Comparison of ENCODE assay signal across 8 cellular contexts in genomic region chr6:133568970-133569889, GRCh38.
DNase-seq lines count a peak whose midpoint lies in the region; ATAC-seq and TF ChIP-seq lines count a peak whose summit lies in the region.

No MANE protein-coding gene starts in this region.

- peak overlapping the region; percentile 70 for H3K9ac ChIP-seq in KMS-11

- no peaks in the 10 kb centered on the region for H3K36me3 ChIP-seq in KMS-11 (ENCODE audit: insufficient read depth)
- no peaks in the 10 kb centered on the region for H3K36me3 ChIP-seq in SJSA1
- no peaks in the 10 kb centered on the region for H3K36me3 ChIP-seq in right lobe of liver

- no peaks in the 10 kb centered on the region for H3K9me3 ChIP-seq in SJSA1 (replicated peaks)
- no peaks in the 10 kb centered on the region for H3K9me3 ChIP-seq in right lobe of liver

- H3K4me3 ChIP-seq in KMS-11 (IDR thresholded peaks at IDR 0.05; ENCODE audit: insufficient read depth, low read depth, low read length) (no peak overlapping the region), SJSA1 (peak overlapping the region; percentile 32), right lobe of liver (peak overlapping the region; percentile 2 to 41 (median 3))

- H3K27ac ChIP-seq in KMS-11 (peak overlapping the region; percentile 67), SJSA1 (peak overlapping the region; percentile 86), right lobe of liver (no peak overlapping the region)

- TF ChIP-seq CTCF in KMS-11 (conservative IDR thresholded peaks at IDR 0.05; ENCODE audit: low read depth, low read length): peak; percentile 83
- TF ChIP-seq CTCF in right lobe of liver (IDR thresholded peaks at IDR 0.05): peak; percentile 81 to 90 (median 85)

- DNase-seq in EH (ENCODE audit: low read depth): peak; percentile 72
- DNase-seq in SJSA1 (ENCODE audit: low read depth in 1 of 2, low spot score in 2 of 2): peak; percentile 75 to 87
- peak; percentile 16 to 58 for DNase-seq in dermis microvascular lymphatic vessel endothelial cell (ENCODE audit: low read depth in 2 of 2)
- DNase-seq in right lobe of liver: no peak
- DNase-seq in stromal cell of bone marrow (ENCODE audit: low read depth): peak; percentile 74
- no peak for DNase-seq in ureter (ENCODE audit: low spot score)

- intact Hi-C loops in right lobe of liver (cut with DNase I): loop anchor here in 1 of 2 donors (5.0 kb wide), 1 partner anchor 348 kb away; no protein-coding TSS in a partner anchor

- no peaks in the 10 kb centered on the region for H3K79me2 ChIP-seq in KMS-11 (ENCODE audit: insufficient read depth, low read depth)

- 7% methylated on average over 17 of the region's 18 CpGs for WGBS in right lobe of liver (ENCODE audit: insufficient coverage, low coverage, low lambda C conversion rate, missing lambda C conversion rate)

- no peaks in the 10 kb centered on the region for H3K27me3 ChIP-seq in KMS-11 (ENCODE audit: insufficient read depth, low read depth)
- H3K27me3 ChIP-seq in SJSA1 (replicated peaks): no peaks in the 10 kb centered on the region
- H3K27me3 ChIP-seq in right lobe of liver: peaks cover 0 to 3% of the 10 kb centered on the region in 2 donors

- H4K20me1 ChIP-seq in KMS-11 (ENCODE audit: insufficient read depth): no peaks in the 10 kb centered on the region

- TF ChIP-seq POLR2A in right lobe of liver (IDR thresholded peaks at IDR 0.05): no peak

- ATAC-seq in GM21529 (IDR thresholded peaks at IDR 0.05; ENCODE audit: unreplicated experiment): peak; percentile 64
- peak; percentile 71 to 95 (median 78) for ATAC-seq in right lobe of liver

- H2AFZ ChIP-seq in KMS-11 (ENCODE audit: low read depth): peak overlapping the region; percentile 94

- H3K4me1 ChIP-seq in KMS-11 (ENCODE audit: low read depth, poor library complexity, severe bottlenecking) (peaks cover 9% of the 10 kb centered on the region), SJSA1 (replicated peaks) (peaks cover 8% of the 10 kb centered on the region; the same call in 1 of the 2 replicates), right lobe of liver (peaks cover 0 to 4% (median 0%) of the 10 kb centered on the region in 4 donors)

- peak overlapping the region; percentile 66 for H3K4me2 ChIP-seq in KMS-11

Comparison
In these comparisons a context has a peak if more than half of its experiments do, and no peak if none do; other contexts are left out.
1. DNase-seq: peak in EH (single experiment), SJSA1 (2 of 2), dermis microvascular lymphatic vessel endothelial cell (2 of 2) and stromal cell of bone marrow (single experiment); none in right lobe of liver (0 of 3) and ureter (single experiment).
2. H3K27ac ChIP-seq: peak in KMS-11 (single experiment) and SJSA1 (single experiment); none in right lobe of liver (0 of 3).